Comparison of ENCODE assay signal across 11 cellular contexts in the genomic region with DNA sequence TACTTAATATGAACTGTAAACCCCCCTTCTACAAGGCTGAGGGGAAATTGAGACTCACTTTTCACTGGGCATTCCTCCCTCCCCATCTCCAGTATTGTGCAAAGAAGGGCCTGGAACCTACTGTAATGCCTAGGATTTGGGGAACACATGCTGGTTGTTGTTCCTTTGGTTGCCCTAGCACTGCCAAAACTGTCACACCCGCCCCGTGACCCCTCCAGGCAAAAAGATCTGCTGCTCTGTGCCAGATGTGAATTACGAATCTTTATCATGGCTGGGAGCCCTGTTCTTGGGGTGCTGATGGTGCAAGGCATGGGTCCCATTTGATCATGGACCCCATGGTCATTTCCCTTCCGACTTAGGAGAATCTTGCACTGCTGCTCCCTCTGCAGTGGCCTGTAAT.
DNase-seq lines count a peak whose midpoint lies in the region; ATAC-seq, FAIRE-seq and TF ChIP-seq lines count a peak whose summit lies in the region.
"Had no signal": no experiment of that assay in that cellular context is flagged by ENCODE, and none has a peak within 500 bp of the region (broad histone marks: within the 10 kb centered on the region; RNA-seq: fewer than 3 reads in every experiment).

No MANE protein-coding gene starts in this region.

- H3K9me3 Mint-ChIP-seq in astrocyte (ENCODE audit: unreplicated experiment): peaks cover 2% of the 10 kb centered on the region

- DNase-seq in Right ventricle myocardium superior (peak; percentile 53), Right ventricle myocardium inferior (ENCODE audit: missing footprints) (no peak), astrocyte (ENCODE audit: low read depth) (no peak), mesenchymal stem cell (no peak), uterus (no peak), NCI-H2029 treated with DMSO at 0.1 percent for 48 hours (lab: John Stamatoyannopoulos, UW) (no peak), NCI-H526 (lab: John Stamatoyannopoulos, UW) (no peak), NCI-H2227 treated with DMSO at 0.1 percent for 48 hours (lab: John Stamatoyannopoulos, UW) (no peak)
- DNase-seq: NCI-H1105 treated with DMSO at 0.1 percent for 48 hours had no signal

- 96% methylated on average over 4 of the region's 4 CpGs for WGBS in mesenchymal stem cell

- H3K36me3 ChIP-seq in astrocyte (ENCODE audit: insufficient read depth, low read length) (no peaks in the 10 kb centered on the region), mesenchymal stem cell (ENCODE audit: control insufficient read depth in 1 of 2, insufficient read depth in 2 of 2, low read depth in 1 of 2, low read length in 2 of 2) (peaks cover 10 to 19% of the 10 kb centered on the region in 2 experiments), uterus (no peaks in the 10 kb centered on the region)

- intact Hi-C loops in Right ventricle myocardium superior (cut with DNase I): no loop called here
- intact Hi-C loops in Right ventricle myocardium inferior (cut with DNase I): loop anchor here (10.0 kb wide), 1 partner anchor 124 kb away; no protein-coding TSS in a partner anchor
- intact Hi-C loops in uterus (cut with DNase I; ENCODE audit: low total_unique reads): loop anchor here (10.0 kb wide), 1 partner anchor 96 kb away; a partner anchor contains a TSS

- H3K27ac ChIP-seq in astrocyte (ENCODE audit: low read depth, low read length) (peak overlapping the region; percentile 60), mesenchymal stem cell (ENCODE audit: low read length, poor library complexity, severe bottlenecking) (no peak overlapping the region), uterus (peak overlapping the region; percentile 84 to 95)
- H3K27ac ChIP-seq: C4-2B had no signal

- H3K18ac ChIP-seq in mesenchymal stem cell (ENCODE audit: low read depth in 1 of 2, low read length in 2 of 2): peak overlapping the region in 1 of 2 experiments; percentile 0

- H2AK5ac ChIP-seq in mesenchymal stem cell (ENCODE audit: low read length, severe bottlenecking): no peak overlapping the region

- H3K4me1 Mint-ChIP-seq in astrocyte (ENCODE audit: low read depth, unreplicated experiment): peaks cover 44% of the 10 kb centered on the region

- H3K79me1 ChIP-seq in mesenchymal stem cell (replicated peaks; ENCODE audit: low read length, poor library complexity, severe bottlenecking): no peaks in the 10 kb centered on the region

- H3K4me1 ChIP-seq in astrocyte (ENCODE audit: insufficient read depth, low read length) (peaks cover 44% of the 10 kb centered on the region), mesenchymal stem cell (ENCODE audit: control insufficient read depth, insufficient read depth, low read depth, low read length) (peaks cover 19% of the 10 kb centered on the region), uterus (peaks cover 14 to 20% of the 10 kb centered on the region in 2 donors)

- H3K9ac ChIP-seq in astrocyte (ENCODE audit: low read length): no peak overlapping the region
- peak overlapping the region; percentile 84 for H3K9ac ChIP-seq in mesenchymal stem cell (ENCODE audit: low read length)

- TF ChIP-seq CTCF in astrocyte (IDR thresholded peaks at IDR 0.05; ENCODE audit: insufficient read depth, low read depth, low read length) (no peak), uterus (IDR thresholded peaks at IDR 0.05) (no peak)

- no peak for FAIRE-seq in astrocyte (lab: Jason Lieb, UNC)
- FAIRE-seq: islet of Langerhans had no signal

- no peaks in the 10 kb centered on the region for H3K27me3 Mint-ChIP-seq in astrocyte (ENCODE audit: low read depth, unreplicated experiment)

- H3K9me3 ChIP-seq in astrocyte (ENCODE audit: insufficient read depth, low read depth, low read length): no peaks in the 10 kb centered on the region
- H3K9me3 ChIP-seq in mesenchymal stem cell (ENCODE audit: control insufficient read depth, low read length): no peaks in the 10 kb centered on the region
- no peaks in the 10 kb centered on the region for H3K9me3 ChIP-seq in uterus

- H2BK120ac ChIP-seq in mesenchymal stem cell (ENCODE audit: low read depth, low read length): no peak overlapping the region

- no peak overlapping the region for H4K8ac ChIP-seq in mesenchymal stem cell (ENCODE audit: low read length)

- H3K4me3 Mint-ChIP-seq in astrocyte (ENCODE audit: unreplicated experiment): no peak overlapping the region

- H3K4me3 ChIP-seq in astrocyte (ENCODE audit: insufficient read depth, low read depth, low read length): no peak overlapping the region
- no peak overlapping the region for H3K4me3 ChIP-seq in mesenchymal stem cell (ENCODE audit: insufficient read depth in 1 of 2, low read depth in 1 of 2, low read length in 2 of 2)
- no peak overlapping the region for H3K4me3 ChIP-seq in uterus

- H3K27ac Mint-ChIP-seq in astrocyte (ENCODE audit: unreplicated experiment): peak overlapping the region; percentile 14

- H2AFZ ChIP-seq in astrocyte (ENCODE audit: low read depth, low read length) (no peak overlapping the region), mesenchymal stem cell (ENCODE audit: low read depth, low read length) (no peak overlapping the region)

- no peak overlapping the region for H3K4me2 ChIP-seq in astrocyte (ENCODE audit: low read length)
- no peak overlapping the region for H3K4me2 ChIP-seq in mesenchymal stem cell (ENCODE audit: low read length, poor library complexity, severe bottlenecking)

- no peaks in the 10 kb centered on the region for H3K79me2 ChIP-seq in astrocyte (ENCODE audit: insufficient read depth, low read length)

- peaks cover 17% of the 10 kb centered on the region for H3K36me3 Mint-ChIP-seq in astrocyte (ENCODE audit: low read depth, unreplicated experiment)

- ATAC-seq in Right ventricle myocardium superior (ENCODE audit: poor library complexity) (peak; percentile 12), Right ventricle myocardium inferior (no peak)

- no peak overlapping the region for H4K91ac ChIP-seq in mesenchymal stem cell (ENCODE audit: low read length)

- H3K27me3 ChIP-seq in astrocyte (ENCODE audit: insufficient read depth, low read length) (no peaks in the 10 kb centered on the region), mesenchymal stem cell (ENCODE audit: control insufficient read depth in 1 of 2, insufficient read depth in 1 of 2, low read length in 2 of 2) (no peaks in the 10 kb centered on the region), uterus (no peaks in the 10 kb centered on the region)

- H3K23ac ChIP-seq in mesenchymal stem cell (ENCODE audit: low read length in 2 of 2): no peak overlapping the region

- H3K4ac ChIP-seq in mesenchymal stem cell (ENCODE audit: low read depth in 1 of 2, low read length in 2 of 2): no peak overlapping the region

- no peaks in the 10 kb centered on the region for H4K20me1 ChIP-seq in astrocyte (ENCODE audit: insufficient read depth, low read length)

- no peak overlapping the region for H3K14ac ChIP-seq in mesenchymal stem cell (ENCODE audit: low read length in 2 of 2)

- peak overlapping the region in 1 of 2 experiments; percentile 0 for H2BK12ac ChIP-seq in mesenchymal stem cell (ENCODE audit: low read length in 2 of 2)

- no peak overlapping the region for H2BK15ac ChIP-seq in mesenchymal stem cell (ENCODE audit: low read depth, poor library complexity, severe bottlenecking)

- no peak for TF ChIP-seq POLR2A in uterus (IDR thresholded peaks at IDR 0.05)

- H2BK5ac ChIP-seq in mesenchymal stem cell (ENCODE audit: low read depth, low read length, poor library complexity, severe bottlenecking): no peak overlapping the region
